ENCODE assay signal across 28 cellular contexts in genomic region chr16:57226701-57227621, GRCh38. TPM values are rescaled to one million over a fixed set of nuclear protein-coding genes. Genes with fewer than 3 reads are reported as not detected.
DNase-seq lines count a peak whose midpoint lies in the region; ATAC-seq and TF ChIP-seq lines count a peak whose summit lies in the region.
"Had no signal": no experiment of that assay in that cellular context is flagged by ENCODE, and none has a peak within 500 bp of the region (broad histone marks: within the 10 kb centered on the region; RNA-seq: fewer than 3 reads in every experiment).

No MANE protein-coding gene starts in this region.

- peak overlapping the region; percentile 43 for H3K27ac Mint-ChIP-seq in stimulated activated effector memory CD8-positive, alpha-beta T cell treated with anti-CD3 and anti-CD28 coated beads, Interleukin-12 subunit alpha, Interleukin-12 subunit beta, amount 100 ng/mL, for 72 hours
- H3K27ac Mint-ChIP-seq: activated CD4-positive, alpha-beta memory T cell treated with anti-CD3 and anti-CD28 coated beads, Interleukin-2, amount 10 ng/mL, durations not matched to agents 7 days and 5 days; neural progenitor cell; T-cell; type B pancreatic cell had no signal

- no peak for ATAC-seq in stimulated activated effector memory CD8-positive, alpha-beta T cell treated with anti-CD3 and anti-CD28 coated beads, Interleukin-12 subunit alpha, Interleukin-12 subunit beta, amount 100 ng/mL, for 72 hours
- ATAC-seq: body of pancreas, lower lobe of right lung, right cardiac atrium, T-cell had no signal

- no peaks in the 10 kb centered on the region for H3K9me3 Mint-ChIP-seq in stimulated activated effector memory CD8-positive, alpha-beta T cell treated with anti-CD3 and anti-CD28 coated beads, Interleukin-12 subunit alpha, Interleukin-12 subunit beta, amount 100 ng/mL, for 72 hours
- H3K9me3 Mint-ChIP-seq: activated CD4-positive, alpha-beta memory T cell treated with anti-CD3 and anti-CD28 coated beads, Interleukin-2, amount 10 ng/mL, durations not matched to agents 7 days and 5 days; neural progenitor cell; T-cell; type B pancreatic cell had no signal

- DNase-seq in GM04504 (ENCODE audit: low read depth) (peak; percentile 42), adrenal gland (peak; percentile 31 to 75 (median 57)), kidney tubule cell (ENCODE audit: low spot score) (peak; percentile 56), NCI-H446 treated with DMSO at 0.1 percent for 48 hours (lab: John Stamatoyannopoulos, UW) (no peak), SW 1271 (lab: John Stamatoyannopoulos, UW) (no peak)
- DNase-seq in stimulated activated effector memory CD8-positive, alpha-beta T cell treated with anti-CD3 and anti-CD28 coated beads, Interleukin-12 subunit alpha, Interleukin-12 subunit beta, amount 100 ng/mL, for 72 hours (ENCODE audit: low spot score in 2 of 2) = no peak
- DNase-seq in activated CD4-positive, alpha-beta T cell treated with anti-CD3 and anti-CD28 coated beads for 4 hours = no peak
- DNase-seq: activated CD4-positive, alpha-beta memory T cell treated with anti-CD3 and anti-CD28 coated beads, Interleukin-2, amount 10 ng/mL, durations not matched to agents 7 days and 5 days; activated CD4-positive, CD25-positive, alpha-beta regulatory T cell treated with anti-CD3 and anti-CD28 coated beads, Interleukin-2, amount 50 U/mL, for 72 hours; activated gamma-delta T cell treated with Interleukin-2 at 50 U/mL for 16 hours; activated T-cell treated with anti-CD3 and anti-CD28 coated beads for 4 hours; body of pancreas; DMS79 treated with DMSO at 0.1 percent for 48 hours; dorsolateral prefrontal cortex; GOT3; head of caudate nucleus; lower lobe of right lung; NCI-H1092 treated with DMSO at 0.1 percent for 48 hours; NCI-H1930; NCI-H526; posterior cingulate gyrus; right cardiac atrium; SIG-M5; stimulated activated CD4-positive, alpha-beta T cell treated with anti-CD3 and anti-CD28 coated beads, Interleukin-2, amount 100 ng/mL, for 48 hours; T-cell had no signal

- intact Hi-C loops in adrenal gland (cut with DNase I) = no loop called here

- 41 to 44% (median 43%) methylated on average over 4 of the region's 4 CpGs for WGBS in adrenal gland, 4 donors

- TF ChIP-seq POLR2A in adrenal gland (IDR thresholded peaks at IDR 0.05) = no peak

- no peak for TF ChIP-seq CTCF in adrenal gland (IDR thresholded peaks at IDR 0.05)

- no peaks in the 10 kb centered on the region for H3K4me1 Mint-ChIP-seq in stimulated activated effector memory CD8-positive, alpha-beta T cell treated with anti-CD3 and anti-CD28 coated beads, Interleukin-12 subunit alpha, Interleukin-12 subunit beta, amount 100 ng/mL, for 72 hours
- H3K4me1 Mint-ChIP-seq: activated CD4-positive, alpha-beta memory T cell treated with anti-CD3 and anti-CD28 coated beads, Interleukin-2, amount 10 ng/mL, durations not matched to agents 7 days and 5 days; neural progenitor cell; T-cell had no signal

- H3K36me3 Mint-ChIP-seq in stimulated activated effector memory CD8-positive, alpha-beta T cell treated with anti-CD3 and anti-CD28 coated beads, Interleukin-12 subunit alpha, Interleukin-12 subunit beta, amount 100 ng/mL, for 72 hours = peaks cover 100% of the 10 kb centered on the region

- H3K36me3 ChIP-seq in adrenal gland (replicated peaks in 1 of 2) = peaks cover 0 to 75% of the 10 kb centered on the region in 2 donors

- H3K27me3 ChIP-seq in adrenal gland = no peaks in the 10 kb centered on the region
- H3K27me3 ChIP-seq: body of pancreas, dorsolateral prefrontal cortex, neural progenitor cell had no signal

- H3K4me1 ChIP-seq in adrenal gland (replicated peaks in 1 of 2) = peaks cover 0 to 12% of the 10 kb centered on the region in 2 donors
- H3K4me1 ChIP-seq: body of pancreas, lower lobe of right lung, neural progenitor cell had no signal

- H3K4me3 ChIP-seq in adrenal gland = no peak overlapping the region
- H3K4me3 ChIP-seq: body of pancreas, dorsolateral prefrontal cortex, lower lobe of right lung, neural progenitor cell had no signal

- no peak overlapping the region for H3K4me3 Mint-ChIP-seq in stimulated activated effector memory CD8-positive, alpha-beta T cell treated with anti-CD3 and anti-CD28 coated beads, Interleukin-12 subunit alpha, Interleukin-12 subunit beta, amount 100 ng/mL, for 72 hours
- H3K4me3 Mint-ChIP-seq: activated CD4-positive, alpha-beta memory T cell treated with anti-CD3 and anti-CD28 coated beads, Interleukin-2, amount 10 ng/mL, durations not matched to agents 7 days and 5 days; neural progenitor cell; T-cell; type B pancreatic cell had no signal

- peak overlapping the region in 3 of 5 donors; percentile 24 to 66 (median 47) for H3K27ac ChIP-seq in adrenal gland
- H3K27ac ChIP-seq: body of pancreas, C4-2B, lower lobe of right lung, neural progenitor cell had no signal

- H3K9me3 ChIP-seq in adrenal gland (replicated peaks in 1 of 3) = no peaks in the 10 kb centered on the region
- H3K9me3 ChIP-seq: body of pancreas, lower lobe of right lung had no signal

RNA-seq across cellular contexts. Expression of gene ARL2BP, which starts 18.1 kb away (rescaled TPM):
- 10 to 100 TPM; 47.9 to 88.7 (median 57.9) TPM for total RNA-seq in adrenal gland
- polyA plus RNA-seq in adrenal gland = 100 to 1,000 TPM in 1 of 3 donors, 10 to 100 TPM in 2; 32.6 to 136 (median 35.2) TPM

RNA-seq across cellular contexts. Expression of gene RSPRY1, which starts 40.8 kb away (rescaled TPM):
- total RNA-seq in adrenal gland = 10 to 100 TPM; 17.3 to 36.8 (median 25.5) TPM
- 10 to 100 TPM in 1 of 3 donors, 1 to 10 TPM in 2; 7.7 to 43.5 (median 8.1) TPM for polyA plus RNA-seq in adrenal gland

RNA-seq across cellular contexts. Expression of gene PSME3IP1, which starts 41.1 kb away (rescaled TPM):
- 10 to 100 TPM; 32.9 to 72.8 (median 65.3) TPM for total RNA-seq in adrenal gland
- polyA plus RNA-seq in adrenal gland = 100 to 1,000 TPM in 1 of 3 donors, 10 to 100 TPM in 2; 67.9 to 129 (median 78.6) TPM

RNA-seq across cellular contexts. Expression of gene PLLP, which starts 57.5 kb away (rescaled TPM):
- 1 to 10 TPM; 1.0 to 10.0 (median 2.7) TPM for total RNA-seq in adrenal gland
- polyA plus RNA-seq in adrenal gland = 1 to 10 TPM; 1.5 to 7.0 (median 2.7) TPM

Comparison
In these comparisons a context has a peak if more than half of its experiments do, and no peak if none do; other contexts are left out.
1. DNase-seq: peak in GM04504 (single experiment), adrenal gland (7 of 7) and kidney tubule cell (single experiment); none in stimulated activated effector memory CD8-positive, alpha-beta T cell treated with anti-CD3 and anti-CD28 coated beads, Interleukin-12 subunit alpha, Interleukin-12 subunit beta, amount 100 ng/mL, for 72 hours (0 of 2), activated CD4-positive, alpha-beta T cell treated with anti-CD3 and anti-CD28 coated beads for 4 hours (0 of 2), NCI-H446 treated with DMSO at 0.1 percent for 48 hours (single experiment) and SW 1271 (0 of 2).